Comparison of ENCODE assay signal across 16 cellular contexts in the genomic region with DNA sequence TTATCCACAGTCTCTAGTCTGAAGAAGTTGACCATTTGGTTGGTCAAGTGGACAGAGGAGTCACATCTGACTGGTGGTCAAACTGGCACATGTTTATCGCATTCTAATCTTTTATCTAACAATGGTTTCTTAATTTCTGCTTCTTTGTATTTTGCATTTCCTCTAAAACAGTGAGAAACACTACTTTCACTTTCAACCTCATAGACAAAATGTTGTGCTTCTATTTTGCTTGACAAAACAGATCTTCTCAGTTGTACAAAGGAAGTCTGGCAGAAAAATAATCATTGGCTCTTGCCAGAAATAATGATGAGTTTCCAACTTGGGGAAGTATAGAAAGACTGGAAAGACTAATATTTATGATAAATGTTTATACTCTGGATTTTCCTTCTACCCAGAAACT.
A peak's percentile ranks its signal among the peaks of the same experiment; 100 is the strongest.
DNase-seq lines count a peak whose midpoint lies in the region; ATAC-seq, FAIRE-seq and TF ChIP-seq lines count a peak whose summit lies in the region.
"Had no signal": no experiment of that assay in that cellular context is flagged by ENCODE, and none has a peak within 500 bp of the region (broad histone marks: within the 10 kb centered on the region; RNA-seq: fewer than 3 reads in every experiment).

No MANE protein-coding gene starts in this region.

- POLR2A ChIA-PET in activated CD8-positive, alpha-beta T cell treated with anti-CD3 and anti-CD28 coated beads, Interleukin-2, amount 10 ng/mL, durations not matched to agents 7 days and 5 days (lab: Charles Lee) = no interaction called here
- POLR2A ChIA-PET in activated CD8-positive, alpha-beta T cell treated with anti-CD3 and anti-CD28 coated beads for 36 hours (lab: Charles Lee) = interaction anchor here (1.2 kb wide), 1 partner anchor 15 kb away, joined by 3 read pairs; no protein-coding TSS in a partner anchor

- no peaks in the 10 kb centered on the region for H3K36me3 Mint-ChIP-seq in activated CD8-positive, alpha-beta T cell treated with anti-CD3 and anti-CD28 coated beads, Interleukin-2, amount 10 ng/mL, durations not matched to agents 7 days and 5 days (ENCODE audit: low read depth)
- no peaks in the 10 kb centered on the region for H3K36me3 Mint-ChIP-seq in activated CD8-positive, alpha-beta T cell treated with anti-CD3 and anti-CD28 coated beads for 36 hours (ENCODE audit: low read depth)
- H3K36me3 Mint-ChIP-seq: activated naive CD8-positive, alpha-beta T cell treated with anti-CD3 and anti-CD28 coated beads, Interleukin-2, amount 10 ng/mL, durations not matched to agents 7 days and 5 days; type B pancreatic cell; WTC11 had no signal

- H3K79me2 ChIP-seq in OCI-LY3 (ENCODE audit: low read length) = no peaks in the 10 kb centered on the region
- H3K79me2 ChIP-seq in osteoblast (ENCODE audit: insufficient read depth, low read length) = no peaks in the 10 kb centered on the region

- no peak for DNase-seq in activated CD8-positive, alpha-beta T cell treated with anti-CD3 and anti-CD28 coated beads, Interleukin-2, amount 10 ng/mL, durations not matched to agents 7 days and 5 days
- DNase-seq in activated CD8-positive, alpha-beta T cell treated with anti-CD3 and anti-CD28 coated beads for 36 hours = no peak
- no peak for DNase-seq in osteoblast (ENCODE audit: insufficient read length, low spot score, missing footprints)
- no peak for DNase-seq in NCI-H2196 (lab: John Stamatoyannopoulos, UW; ENCODE audit: unreplicated experiment)
- DNase-seq in D721Med (ENCODE audit: insufficient read length, low spot score) = no peak
- DNase-seq in stimulated activated naive CD8-positive, alpha-beta T cell treated with anti-CD3 and anti-CD28 coated beads, Interleukin-15, amount 100 ng/mL, for 72 hours = no peak
- DNase-seq: ACHN; activated naive CD8-positive, alpha-beta T cell treated with anti-CD3 and anti-CD28 coated beads, Interleukin-2, amount 10 ng/mL, durations not matched to agents 7 days and 5 days; HCEC 1CT; heart left ventricle; NCI-H774 had no signal

- H4K20me1 ChIP-seq in OCI-LY3 (ENCODE audit: insufficient read depth, low read length) = no peaks in the 10 kb centered on the region
- no peaks in the 10 kb centered on the region for H4K20me1 ChIP-seq in osteoblast (ENCODE audit: insufficient read depth, low read length)

- H3K27me3 Mint-ChIP-seq in activated CD8-positive, alpha-beta T cell treated with anti-CD3 and anti-CD28 coated beads, Interleukin-2, amount 10 ng/mL, durations not matched to agents 7 days and 5 days (ENCODE audit: low read depth) = peaks cover 4% of the 10 kb centered on the region
- H3K27me3 Mint-ChIP-seq in activated CD8-positive, alpha-beta T cell treated with anti-CD3 and anti-CD28 coated beads for 36 hours = no peaks in the 10 kb centered on the region
- no peaks in the 10 kb centered on the region for H3K27me3 Mint-ChIP-seq in stimulated activated naive CD8-positive, alpha-beta T cell treated with anti-CD3 and anti-CD28 coated beads, Interleukin-15, amount 100 ng/mL, for 72 hours
- H3K27me3 Mint-ChIP-seq: central memory CD8-positive, alpha-beta T cell; type B pancreatic cell had no signal

- H3K4me1 Mint-ChIP-seq in activated CD8-positive, alpha-beta T cell treated with anti-CD3 and anti-CD28 coated beads, Interleukin-2, amount 10 ng/mL, durations not matched to agents 7 days and 5 days (ENCODE audit: low read depth) = peaks cover 9% of the 10 kb centered on the region
- peaks cover 6% of the 10 kb centered on the region for H3K4me1 Mint-ChIP-seq in activated CD8-positive, alpha-beta T cell treated with anti-CD3 and anti-CD28 coated beads for 36 hours (ENCODE audit: low read depth)
- no peaks in the 10 kb centered on the region for H3K4me1 Mint-ChIP-seq in stimulated activated naive CD8-positive, alpha-beta T cell treated with anti-CD3 and anti-CD28 coated beads, Interleukin-15, amount 100 ng/mL, for 72 hours
- H3K4me1 Mint-ChIP-seq: central memory CD8-positive, alpha-beta T cell had no signal

- no peaks in the 10 kb centered on the region for H3K36me3 ChIP-seq in OCI-LY3 (replicated peaks; ENCODE audit: low read depth, low read length)
- H3K36me3 ChIP-seq in osteoblast (ENCODE audit: insufficient read depth, low read length) = no peaks in the 10 kb centered on the region
- H3K36me3 ChIP-seq: heart left ventricle had no signal

- H3K4me3 Mint-ChIP-seq in activated CD8-positive, alpha-beta T cell treated with anti-CD3 and anti-CD28 coated beads, Interleukin-2, amount 10 ng/mL, durations not matched to agents 7 days and 5 days = no peak overlapping the region
- no peak overlapping the region for H3K4me3 Mint-ChIP-seq in activated CD8-positive, alpha-beta T cell treated with anti-CD3 and anti-CD28 coated beads for 36 hours
- H3K4me3 Mint-ChIP-seq in stimulated activated naive CD8-positive, alpha-beta T cell treated with anti-CD3 and anti-CD28 coated beads, Interleukin-15, amount 100 ng/mL, for 72 hours = no peak overlapping the region
- H3K4me3 Mint-ChIP-seq: activated naive CD8-positive, alpha-beta T cell treated with anti-CD3 and anti-CD28 coated beads, Interleukin-2, amount 10 ng/mL, durations not matched to agents 7 days and 5 days; central memory CD8-positive, alpha-beta T cell; type B pancreatic cell; WTC11 had no signal

- H3K9ac ChIP-seq in OCI-LY3 (ENCODE audit: low read length) = no peak overlapping the region

- no peaks in the 10 kb centered on the region for H3K9me3 Mint-ChIP-seq in activated CD8-positive, alpha-beta T cell treated with anti-CD3 and anti-CD28 coated beads, Interleukin-2, amount 10 ng/mL, durations not matched to agents 7 days and 5 days (ENCODE audit: insufficient read depth)
- H3K9me3 Mint-ChIP-seq in activated CD8-positive, alpha-beta T cell treated with anti-CD3 and anti-CD28 coated beads for 36 hours = no peaks in the 10 kb centered on the region
- no peaks in the 10 kb centered on the region for H3K9me3 Mint-ChIP-seq in stimulated activated naive CD8-positive, alpha-beta T cell treated with anti-CD3 and anti-CD28 coated beads, Interleukin-15, amount 100 ng/mL, for 72 hours
- H3K9me3 Mint-ChIP-seq: activated naive CD8-positive, alpha-beta T cell treated with anti-CD3 and anti-CD28 coated beads, Interleukin-2, amount 10 ng/mL, durations not matched to agents 7 days and 5 days; type B pancreatic cell; WTC11 had no signal

- H3K4me2 ChIP-seq in OCI-LY3 (ENCODE audit: low read length) (peak overlapping the region; percentile 52), osteoblast (ENCODE audit: insufficient read depth, low read length) (peak overlapping the region; percentile 15)

- no peaks in the 10 kb centered on the region for H3K9me3 ChIP-seq in OCI-LY3 (ENCODE audit: insufficient read depth, low read length)
- no peaks in the 10 kb centered on the region for H3K9me3 ChIP-seq in osteoblast (ENCODE audit: low read depth, low read length)
- H3K9me3 ChIP-seq: heart left ventricle had no signal

- H3K4me3 ChIP-seq in OCI-LY3 (ENCODE audit: low read length) (peak overlapping the region; percentile 19; the same call in 1 of the 2 replicates), osteoblast (ENCODE audit: insufficient read depth, low read length) (no peak overlapping the region)
- H3K4me3 ChIP-seq: heart left ventricle had no signal

- TF ChIP-seq CTCF in activated CD8-positive, alpha-beta T cell treated with anti-CD3 and anti-CD28 coated beads for 36 hours (IDR thresholded peaks at IDR 0.05) = no peak
- TF ChIP-seq CTCF in OCI-LY3 (IDR thresholded peaks at IDR 0.05; ENCODE audit: low read depth, low read length) (no peak), osteoblast (IDR thresholded peaks at IDR 0.05; ENCODE audit: extremely low read depth, low read depth, low read length) (no peak), D721Med (IDR thresholded peaks at IDR 0.05; ENCODE audit: insufficient read depth, missing control alignments) (no peak)

- ATAC-seq in activated CD8-positive, alpha-beta T cell treated with anti-CD3 and anti-CD28 coated beads, Interleukin-2, amount 10 ng/mL, durations not matched to agents 7 days and 5 days = no peak
- no peak for ATAC-seq in activated CD8-positive, alpha-beta T cell treated with anti-CD3 and anti-CD28 coated beads for 36 hours
- peak; percentile 59 for ATAC-seq in HG02885 (IDR thresholded peaks at IDR 0.05; ENCODE audit: poor library complexity, unreplicated experiment)
- no peak for ATAC-seq in stimulated activated naive CD8-positive, alpha-beta T cell treated with anti-CD3 and anti-CD28 coated beads, Interleukin-15, amount 100 ng/mL, for 72 hours
- ATAC-seq: heart left ventricle, WTC11 had no signal

- H3K4me1 ChIP-seq in OCI-LY3 (ENCODE audit: low read length) = peaks cover 17% of the 10 kb centered on the region
- H3K4me1 ChIP-seq in osteoblast (ENCODE audit: insufficient read depth, low read length) = no peaks in the 10 kb centered on the region

- intact Hi-C loops in activated CD8-positive, alpha-beta T cell treated with anti-CD3 and anti-CD28 coated beads for 36 hours (cut with micrococcal nuclease) = no loop called here

- 0 out of 2 replicates have a peak overlapping the region, but pooled peaks have one; percentile 30 for H2AFZ ChIP-seq in OCI-LY3 (ENCODE audit: low read depth, low read length)
- peak overlapping the region; percentile 73 for H2AFZ ChIP-seq in osteoblast (ENCODE audit: low read length)

- H3K27ac Mint-ChIP-seq in activated CD8-positive, alpha-beta T cell treated with anti-CD3 and anti-CD28 coated beads, Interleukin-2, amount 10 ng/mL, durations not matched to agents 7 days and 5 days = peak overlapping the region; percentile 6
- H3K27ac Mint-ChIP-seq in activated CD8-positive, alpha-beta T cell treated with anti-CD3 and anti-CD28 coated beads for 36 hours = no peak overlapping the region
- H3K27ac Mint-ChIP-seq in stimulated activated naive CD8-positive, alpha-beta T cell treated with anti-CD3 and anti-CD28 coated beads, Interleukin-15, amount 100 ng/mL, for 72 hours = no peak overlapping the region
- H3K27ac Mint-ChIP-seq: activated naive CD8-positive, alpha-beta T cell treated with anti-CD3 and anti-CD28 coated beads, Interleukin-2, amount 10 ng/mL, durations not matched to agents 7 days and 5 days; type B pancreatic cell; WTC11 had no signal

- no peaks in the 10 kb centered on the region for H3K27me3 ChIP-seq in OCI-LY3 (ENCODE audit: low read depth, low read length)
- H3K27me3 ChIP-seq in osteoblast (ENCODE audit: insufficient read depth, low read length) = no peaks in the 10 kb centered on the region
- H3K27me3 ChIP-seq: heart left ventricle had no signal

- H3K27ac ChIP-seq in OCI-LY3 (ENCODE audit: low read length) = no peak overlapping the region
- H3K27ac ChIP-seq in osteoblast (ENCODE audit: low read depth, low read length) = no peak overlapping the region

- CTCF ChIA-PET in activated CD8-positive, alpha-beta T cell treated with anti-CD3 and anti-CD28 coated beads, Interleukin-2, amount 10 ng/mL, durations not matched to agents 7 days and 5 days (lab: Charles Lee) = no interaction called here
- CTCF ChIA-PET in activated CD8-positive, alpha-beta T cell treated with anti-CD3 and anti-CD28 coated beads for 36 hours (lab: Charles Lee) = no interaction called here

- FAIRE-seq in D721Med (lab: Jason Lieb, UNC) = no peak
